Comparison of ENCODE assay signal across 8 cellular contexts in the genomic region with DNA sequence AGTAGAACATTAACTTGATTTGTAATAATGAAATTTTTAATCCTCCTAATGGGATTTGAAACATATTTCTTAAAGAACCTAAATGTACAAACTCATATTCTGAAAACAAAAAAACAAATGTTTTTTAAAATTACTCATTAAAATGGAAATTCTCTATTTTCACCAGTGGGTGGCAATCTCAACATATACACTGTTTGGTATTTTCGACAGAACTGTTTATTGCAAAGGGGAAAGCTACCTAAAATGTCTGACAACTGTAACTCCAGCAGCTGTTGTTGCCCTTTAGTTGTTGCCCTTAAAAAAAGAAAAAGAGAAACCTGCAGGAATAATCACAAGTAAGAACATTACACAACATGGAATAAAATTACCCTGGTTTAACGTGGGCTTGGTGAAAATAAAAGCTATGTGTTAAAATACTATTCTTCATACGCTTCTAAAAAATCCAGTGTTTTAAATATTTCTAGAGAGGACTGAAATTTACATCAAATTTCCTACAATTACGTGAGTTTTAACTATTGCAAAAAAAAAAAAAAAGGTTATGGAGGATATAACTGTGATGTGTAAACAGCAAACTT. TPM values are rescaled to one million over a fixed set of nuclear protein-coding genes. Genes with fewer than 3 reads are reported as not detected.
A peak's percentile ranks its signal among the peaks of the same experiment; 100 is the strongest.
DNase-seq lines count a peak whose midpoint lies in the region; FAIRE-seq and TF ChIP-seq lines count a peak whose summit lies in the region.

No MANE protein-coding gene starts in this region.

- DNase-seq in GM06990 (ENCODE audit: extremely low read depth, insufficient read length): no peak
- DNase-seq in H4 (ENCODE audit: low spot score): peak; percentile 71
- peak; percentile 60 for DNase-seq in NCI-H1105 (lab: John Stamatoyannopoulos, UW)
- DNase-seq in glomerular visceral epithelial cell (ENCODE audit: extremely low spot score): peak; percentile 25
- DNase-seq in spleen: no peak
- no peak for DNase-seq in activated naive CD4-positive, alpha-beta T cell treated with Interleukin-2 at 50 U/mL for 16 hours
- DNase-seq in activated T-helper 1 cell treated with anti-CD3 and anti-CD28 coated beads, Interleukin-12 subunit alpha, Interleukin-12 subunit beta, Interleukin-2, Interleukin-4 antibody, amounts not matched to agents 30 ng/mL and 10 ng/mL and 1 ng/mL, durations not matched to agents 14 hours and 24 hours and 36 hours (ENCODE audit: low spot score): no peak

- H3K27me3 Mint-ChIP-seq in activated T-helper 1 cell treated with anti-CD3 and anti-CD28 coated beads, Interleukin-12 subunit alpha, Interleukin-12 subunit beta, Interleukin-2, Interleukin-4 antibody, amounts not matched to agents 30 ng/mL and 10 ng/mL and 1 ng/mL, durations not matched to agents 14 hours and 24 hours and 36 hours (ENCODE audit: insufficient read depth): peaks cover 6% of the 10 kb centered on the region

- peaks cover 0 to 3% (median 0%) of the 10 kb centered on the region in 6 donors for H3K4me1 ChIP-seq in spleen

- no peaks in the 10 kb centered on the region for H3K27me3 ChIP-seq in GM06990 (replicated peaks; ENCODE audit: control insufficient read depth, insufficient read depth, low read length)
- H3K27me3 ChIP-seq in spleen (replicated peaks in 1 of 7): no peaks in the 10 kb centered on the region

- H3K27ac ChIP-seq in spleen: no peak overlapping the region

- peaks cover 0 to 7% (median 3%) of the 10 kb centered on the region in 8 donors for H3K9me3 ChIP-seq in spleen

- no peaks in the 10 kb centered on the region for H3K36me3 Mint-ChIP-seq in activated T-helper 1 cell treated with anti-CD3 and anti-CD28 coated beads, Interleukin-12 subunit alpha, Interleukin-12 subunit beta, Interleukin-2, Interleukin-4 antibody, amounts not matched to agents 30 ng/mL and 10 ng/mL and 1 ng/mL, durations not matched to agents 14 hours and 24 hours and 36 hours (ENCODE audit: low read depth)

- H3K36me3 ChIP-seq in GM06990 (ENCODE audit: control insufficient read depth, insufficient read depth, low read length) (no peaks in the 10 kb centered on the region), spleen (no peaks in the 10 kb centered on the region)

- H3K27ac Mint-ChIP-seq in activated T-helper 1 cell treated with anti-CD3 and anti-CD28 coated beads, Interleukin-12 subunit alpha, Interleukin-12 subunit beta, Interleukin-2, Interleukin-4 antibody, amounts not matched to agents 30 ng/mL and 10 ng/mL and 1 ng/mL, durations not matched to agents 14 hours and 24 hours and 36 hours: no peak overlapping the region

- intact Hi-C loops in spleen (cut with DNase I; ENCODE audit: low total_unique reads): no loop called here
- intact Hi-C loops in activated T-helper 1 cell treated with anti-CD3 and anti-CD28 coated beads, Interleukin-12 subunit alpha, Interleukin-12 subunit beta, Interleukin-2, Interleukin-4 antibody, amounts not matched to agents 30 ng/mL and 10 ng/mL and 1 ng/mL, durations not matched to agents 14 hours and 24 hours and 36 hours (cut with micrococcal nuclease): loop anchor here (1.0 to 2.0 kb wide), 3 partner anchors 207 to 1028 kb away; partner anchors contain the start of gene SGCE

- H3K9me3 Mint-ChIP-seq in activated T-helper 1 cell treated with anti-CD3 and anti-CD28 coated beads, Interleukin-12 subunit alpha, Interleukin-12 subunit beta, Interleukin-2, Interleukin-4 antibody, amounts not matched to agents 30 ng/mL and 10 ng/mL and 1 ng/mL, durations not matched to agents 14 hours and 24 hours and 36 hours: no peaks in the 10 kb centered on the region

- no peak for TF ChIP-seq POLR2A in spleen (IDR thresholded peaks at IDR 0.05)

- no peak overlapping the region for H3K4me3 ChIP-seq in GM06990 (replicated peaks; ENCODE audit: low read depth, low read length)
- H3K4me3 ChIP-seq in spleen: no peak overlapping the region

- whole genome bisulfite sequencing in spleen, 5 donors: 46 to 63% (median 53%) methylated on average over 4 of the region's 4 CpGs

- no peak overlapping the region for H3K4me3 Mint-ChIP-seq in activated T-helper 1 cell treated with anti-CD3 and anti-CD28 coated beads, Interleukin-12 subunit alpha, Interleukin-12 subunit beta, Interleukin-2, Interleukin-4 antibody, amounts not matched to agents 30 ng/mL and 10 ng/mL and 1 ng/mL, durations not matched to agents 14 hours and 24 hours and 36 hours

- FAIRE-seq in TTC549 (lab: Jason Lieb, UNC): peak; percentile 97

- peak; percentile 49 for TF ChIP-seq CTCF in GM06990 (IDR thresholded peaks at IDR 0.05; ENCODE audit: insufficient read depth, low read length, poor library complexity, severe bottlenecking)
- TF ChIP-seq CTCF in spleen (IDR thresholded peaks at IDR 0.05 in 8 of 11, conservative IDR thresholded peaks at IDR 0.05 in 3 of 11): peak in 9 of 11 experiments; percentile 34 to 59 (median 47)

- H3K4me1 Mint-ChIP-seq in activated T-helper 1 cell treated with anti-CD3 and anti-CD28 coated beads, Interleukin-12 subunit alpha, Interleukin-12 subunit beta, Interleukin-2, Interleukin-4 antibody, amounts not matched to agents 30 ng/mL and 10 ng/mL and 1 ng/mL, durations not matched to agents 14 hours and 24 hours and 36 hours (ENCODE audit: low read depth): no peaks in the 10 kb centered on the region

RNA-seq across cellular contexts. Expression of gene COL1A2, which starts 54.5 kb away (rescaled TPM):
- total RNA-seq in H4 (2014; rRNA removed; shearing (Covaris generic)): 0.46 and 2.2 TPM in 2 replicates
- 100 to 1,000 TPM in 6 of 7 donors, 10 to 100 TPM in 1; 72.8 to 228 (median 166) TPM for total RNA-seq in spleen
- 10 to 100 TPM; 39.7 to 73.0 (median 48.3) TPM for polyA plus RNA-seq in spleen
- 9.3 and 10.2 TPM in 2 replicates for total RNA-seq in activated T-helper 1 cell treated with anti-CD3 and anti-CD28 coated beads, Interleukin-12 subunit alpha, Interleukin-12 subunit beta, Interleukin-2, Interleukin-4 antibody, amounts not matched to agents 30 ng/mL and 10 ng/mL and 1 ng/mL, durations not matched to agents 14 hours and 24 hours and 36 hours

Comparison
In these comparisons a context has a peak if more than half of its experiments do, and no peak if none do; other contexts are left out.
1. DNase-seq: peak in H4 (single experiment), NCI-H1105 (single experiment) and glomerular visceral epithelial cell (single experiment); none in GM06990 (single experiment), spleen (single experiment), activated naive CD4-positive, alpha-beta T cell treated with Interleukin-2 at 50 U/mL for 16 hours (single experiment) and activated T-helper 1 cell treated with anti-CD3 and anti-CD28 coated beads, Interleukin-12 subunit alpha, Interleukin-12 subunit beta, Interleukin-2, Interleukin-4 antibody, amounts not matched to agents 30 ng/mL and 10 ng/mL and 1 ng/mL, durations not matched to agents 14 hours and 24 hours and 36 hours (single experiment).